20 cellular contexts compared by ENCODE assay signal in the genomic region with DNA sequence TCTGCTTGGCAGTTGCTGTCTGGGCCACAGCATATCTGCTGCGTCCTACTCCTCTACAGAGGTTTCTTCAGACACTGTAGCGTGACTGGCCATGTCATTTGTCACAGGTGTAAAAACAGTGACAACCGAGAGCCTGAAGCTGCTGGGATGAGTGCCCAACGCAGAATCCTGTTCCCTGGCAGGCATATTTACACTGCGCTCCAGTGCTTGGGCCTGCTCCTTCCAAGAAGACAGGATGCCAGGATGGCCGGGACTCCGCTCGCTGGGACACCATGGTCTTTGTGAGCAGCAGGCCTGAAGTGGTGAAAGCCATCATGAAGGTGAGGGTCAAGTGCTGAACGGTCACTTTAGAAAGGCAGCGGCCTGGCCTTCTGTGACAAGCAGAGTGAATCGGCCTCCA.
"Had no signal": no experiment of that assay in that cellular context is flagged by ENCODE, and none has a peak within 500 bp of the region (broad histone marks: within the 10 kb centered on the region; RNA-seq: fewer than 3 reads in every experiment).

No MANE protein-coding gene starts in this region.

- H3K4me1 Mint-ChIP-seq: activated CD8-positive, alpha-beta memory T cell treated with anti-CD3 and anti-CD28 coated beads, Interleukin-2, amount 10 ng/mL, durations not matched to agents 7 days and 5 days; nephron progenitor cell had no signal

- H3K27me3 ChIP-seq: brain microvascular endothelial cell, ovary, stomach, tibial artery had no signal

- H3K36me3 ChIP-seq: brain microvascular endothelial cell, ovary, stomach, tibial artery had no signal

- H3K27ac ChIP-seq: brain microvascular endothelial cell, ovary, skin epidermis, stomach, tibial artery had no signal

- H3K4me3 Mint-ChIP-seq: activated CD8-positive, alpha-beta memory T cell treated with anti-CD3 and anti-CD28 coated beads, Interleukin-2, amount 10 ng/mL, durations not matched to agents 7 days and 5 days; activated naive CD8-positive, alpha-beta T cell; activated T-cell treated with anti-CD3 and anti-CD28 coated beads, Interleukin-2, amount 50 U/mL, for 4 hours; endodermal cell; nephron progenitor cell; T-helper 2 cell treated with Interferon-gamma antibody and Interleukin-4, amounts not matched to agents 5 μg/mL and 100 μg/mL, for 36 hours had no signal

- H3K9me3 Mint-ChIP-seq: activated T-cell treated with anti-CD3 and anti-CD28 coated beads, Interleukin-2, amount 50 U/mL, for 4 hours; nephron progenitor cell; T-helper 2 cell treated with Interferon-gamma antibody and Interleukin-4, amounts not matched to agents 5 μg/mL and 100 μg/mL, for 36 hours had no signal

- DNase-seq: activated CD4-positive, alpha-beta T cell treated with anti-CD3 and anti-CD28 coated beads, Interleukin-2, amount 50 U/mL, for 48 hours; activated CD8-positive, alpha-beta memory T cell treated with anti-CD3 and anti-CD28 coated beads, Interleukin-2, amount 10 ng/mL, durations not matched to agents 7 days and 5 days; activated effector memory CD4-positive, alpha-beta T cell treated with anti-CD3 and anti-CD28 coated beads, Interleukin-2, amount 50 U/mL, for 16 hours; activated T-cell treated with anti-CD3 and anti-CD28 coated beads, Interleukin-2, amount 50 U/mL, for 4 hours; amygdala; brain microvascular endothelial cell; cerebellar nuclear complex; dermis blood vessel endothelial cell; erythroblast; hippocampal formation; nephron progenitor cell; ovary; retina; stomach; tibial artery had no signal

- H3K9me3 ChIP-seq: ovary, stomach, tibial artery had no signal

- ATAC-seq: activated CD4-positive, CD25-positive, alpha-beta regulatory T cell treated with anti-CD3 and anti-CD28 coated beads, Interleukin-2, amount 50 U/mL, for 24 hours; activated CD8-positive, alpha-beta memory T cell treated with anti-CD3 and anti-CD28 coated beads, Interleukin-2, amount 10 ng/mL, durations not matched to agents 7 days and 5 days; activated T-cell treated with anti-CD3 and anti-CD28 coated beads, Interleukin-2, amount 50 U/mL, for 4 hours had no signal

- H3K4me3 ChIP-seq: ovary, skin epidermis, stomach, tibial artery had no signal

- H3K4me1 ChIP-seq: tibial artery had no signal

- H3K36me3 Mint-ChIP-seq: activated CD8-positive, alpha-beta memory T cell treated with anti-CD3 and anti-CD28 coated beads, Interleukin-2, amount 10 ng/mL, durations not matched to agents 7 days and 5 days; activated naive CD8-positive, alpha-beta T cell had no signal

- H3K27ac Mint-ChIP-seq: activated CD8-positive, alpha-beta memory T cell treated with anti-CD3 and anti-CD28 coated beads, Interleukin-2, amount 10 ng/mL, durations not matched to agents 7 days and 5 days; activated naive CD8-positive, alpha-beta T cell; nephron progenitor cell; T-helper 2 cell treated with Interferon-gamma antibody and Interleukin-4, amounts not matched to agents 5 μg/mL and 100 μg/mL, for 36 hours had no signal
